ENCODE assay signal across 30 cellular contexts in genomic region chr7:99739699-99740572, GRCh38. TPM values are rescaled to one million over a fixed set of nuclear protein-coding genes. Genes with fewer than 3 reads are reported as not detected.
DNase-seq lines count a peak whose midpoint lies in the region; ATAC-seq and TF ChIP-seq lines count a peak whose summit lies in the region.
"Had no signal": no experiment of that assay in that cellular context is flagged by ENCODE, and none has a peak within 500 bp of the region (broad histone marks: within the 10 kb centered on the region; RNA-seq: fewer than 3 reads in every experiment).

No MANE protein-coding gene starts in this region.

- H3K4me3 ChIP-seq in RWPE2 (ENCODE audit: severe bottlenecking) (no peak overlapping the region), liver (ENCODE audit: low read depth in 1 of 3, low read length in 3 of 3) (no peak overlapping the region), upper lobe of right lung (no peak overlapping the region), aorta (ENCODE audit: low read length in 2 of 2) (no peak overlapping the region)
- H3K4me3 ChIP-seq: gastroesophageal sphincter, GM23338, lung, prostate gland, uterus had no signal

- no peaks in the 10 kb centered on the region for H3K36me3 ChIP-seq in RWPE2 (ENCODE audit: low read depth)
- no peaks in the 10 kb centered on the region for H3K36me3 ChIP-seq in liver (ENCODE audit: control insufficient read depth in 4 of 4, insufficient read depth in 3 of 4, low read depth in 1 of 4, low read length in 3 of 4)
- H3K36me3 ChIP-seq in upper lobe of right lung: no peaks in the 10 kb centered on the region
- peaks cover 0 to 4% of the 10 kb centered on the region in 2 donors for H3K36me3 ChIP-seq in aorta (ENCODE audit: control insufficient read depth in 1 of 2, insufficient read depth in 2 of 2, low read length in 1 of 2)
- H3K36me3 ChIP-seq: BE2C, prostate gland, uterus had no signal

- H3K36me3 Mint-ChIP-seq in activated naive CD4-positive, alpha-beta T cell treated with anti-CD3 and anti-CD28 coated beads for 36 hours (ENCODE audit: low read depth): peaks cover 8% of the 10 kb centered on the region
- H3K36me3 Mint-ChIP-seq: IgD-negative memory B cell had no signal

- ATAC-seq in RWPE2 (ENCODE audit: low read depth) (no peak), upper lobe of right lung (peak; percentile 33), aorta (ENCODE audit: low FRiP score) (no peak)
- ATAC-seq: GM23338; naive thymus-derived CD8-positive, alpha-beta T cell had no signal

- peaks cover 15% of the 10 kb centered on the region for H3K4me1 Mint-ChIP-seq in activated naive CD4-positive, alpha-beta T cell treated with anti-CD3 and anti-CD28 coated beads for 36 hours (ENCODE audit: low read depth)
- H3K4me1 Mint-ChIP-seq: IgD-negative memory B cell; naive thymus-derived CD8-positive, alpha-beta T cell had no signal

- H3K4me3 Mint-ChIP-seq in activated naive CD4-positive, alpha-beta T cell treated with anti-CD3 and anti-CD28 coated beads for 36 hours: no peak overlapping the region
- H3K4me3 Mint-ChIP-seq: activated CD4-positive, alpha-beta T cell treated with anti-CD3 and anti-CD28 coated beads, Interleukin-2, amount 10 ng/mL, durations not matched to agents 7 days and 5 days; GM23338; HFFc6; IgD-negative memory B cell; naive thymus-derived CD8-positive, alpha-beta T cell had no signal

- no peak for TF ChIP-seq RAD21 in liver (IDR thresholded peaks at IDR 0.05)

- peak overlapping the region; percentile 22 for H3K27ac Mint-ChIP-seq in activated naive CD4-positive, alpha-beta T cell treated with anti-CD3 and anti-CD28 coated beads for 36 hours
- H3K27ac Mint-ChIP-seq: activated CD4-positive, alpha-beta T cell treated with anti-CD3 and anti-CD28 coated beads, Interleukin-2, amount 10 ng/mL, durations not matched to agents 7 days and 5 days; GM23338; HFFc6 had no signal

- H3K9me3 Mint-ChIP-seq in activated naive CD4-positive, alpha-beta T cell treated with anti-CD3 and anti-CD28 coated beads for 36 hours: no peaks in the 10 kb centered on the region
- H3K9me3 Mint-ChIP-seq: GM23338, HFFc6 had no signal

- CTCF ChIA-PET in activated naive CD4-positive, alpha-beta T cell treated with anti-CD3 and anti-CD28 coated beads for 36 hours (lab: Charles Lee): no interaction called here

- TF ChIP-seq CTCF in RWPE2 (IDR thresholded peaks at IDR 0.05; ENCODE audit: poor library complexity, severe bottlenecking) (no peak), liver (IDR thresholded peaks at IDR 0.05; ENCODE audit: low read depth, low read length, missing input control) (no peak), upper lobe of right lung (IDR thresholded peaks at IDR 0.05) (no peak)

- peak overlapping the region; percentile 57 for H3K27ac ChIP-seq in RWPE2 (ENCODE audit: poor library complexity, severe bottlenecking)
- H3K27ac ChIP-seq in liver (ENCODE audit: low read depth in 1 of 2, low read length in 2 of 2): peak overlapping the region; percentile 67 to 83
- H3K27ac ChIP-seq in upper lobe of right lung: no peak overlapping the region
- no peak overlapping the region for H3K27ac ChIP-seq in aorta (ENCODE audit: low read depth in 1 of 2, low read length in 2 of 2)
- H3K27ac ChIP-seq: gastroesophageal sphincter, prostate gland, uterus, VCaP had no signal

- H3K4me1 ChIP-seq in RWPE2 (ENCODE audit: insufficient read depth, poor library complexity, severe bottlenecking): peaks cover 31% of the 10 kb centered on the region
- peaks cover 0 to 24% (median 11%) of the 10 kb centered on the region in 4 donors for H3K4me1 ChIP-seq in liver (ENCODE audit: control insufficient read depth in 4 of 4, insufficient read depth in 4 of 4, low read length in 3 of 4)
- H3K4me1 ChIP-seq in upper lobe of right lung: no peaks in the 10 kb centered on the region
- H3K4me1 ChIP-seq in aorta (ENCODE audit: control insufficient read depth in 1 of 2, insufficient read depth in 2 of 2, low read length in 2 of 2): no peaks in the 10 kb centered on the region
- H3K4me1 ChIP-seq: BE2C, gastroesophageal sphincter, prostate gland, uterus had no signal

- no peaks in the 10 kb centered on the region for H3K9me3 ChIP-seq in RWPE2 (ENCODE audit: severe bottlenecking)
- H3K9me3 ChIP-seq in liver (ENCODE audit: control insufficient read depth in 4 of 4, low read length in 3 of 4): no peaks in the 10 kb centered on the region
- no peaks in the 10 kb centered on the region for H3K9me3 ChIP-seq in upper lobe of right lung
- H3K9me3 ChIP-seq in aorta (ENCODE audit: control insufficient read depth, low read length): no peaks in the 10 kb centered on the region
- H3K9me3 ChIP-seq: BE2C, gastroesophageal sphincter, prostate gland, uterus had no signal

- H3K9ac ChIP-seq in liver (ENCODE audit: low read depth in 1 of 2, low read length in 2 of 2): peak overlapping the region in 1 of 2 donors; percentile 25

- WGBS in liver: 94% methylated on average over 2 of the region's 2 CpGs
- 67 to 76% methylated on average over 2 of the region's 2 CpGs for WGBS in aorta, 2 donors

- intact Hi-C loops in activated naive CD4-positive, alpha-beta T cell treated with anti-CD3 and anti-CD28 coated beads for 36 hours (cut with micrococcal nuclease): loop anchor here (1.0 to 2.0 kb wide), 3 partner anchors 49 to 103 kb away; no protein-coding TSS in a partner anchor
- intact Hi-C loops in upper lobe of right lung (cut with DNase I): no loop called here
- intact Hi-C loops in aorta (cut with DNase I): no loop called here

- no peak for DNase-seq in activated naive CD4-positive, alpha-beta T cell treated with anti-CD3 and anti-CD28 coated beads for 36 hours
- no peak for DNase-seq in activated naive CD4-positive, alpha-beta T cell (lab: John Stamatoyannopoulos, UW)
- no peak for DNase-seq in RWPE2 (ENCODE audit: low spot score)
- no peak for DNase-seq in upper lobe of right lung
- no peak for DNase-seq in OCI-M1 (lab: John Stamatoyannopoulos, UW)
- DNase-seq in aorta: no peak
- DNase-seq: activated CD4-positive, alpha-beta T cell treated with anti-CD3 and anti-CD28 coated beads, Interleukin-2, amount 10 ng/mL, durations not matched to agents 7 days and 5 days; activated CD8-positive, alpha-beta memory T cell treated with anti-CD3 and anti-CD28 coated beads, Interleukin-2, amount 50 U/mL, for 4 hours; activated gamma-delta T cell; BE2C; DMS 273 treated with DMSO at 0.1 percent for 48 hours; naive thymus-derived CD8-positive, alpha-beta T cell; NCI-H1048; NCI-H2107; NCI-H345; nucleus accumbens; stimulated activated CD4-positive, alpha-beta T cell treated with anti-CD3 and anti-CD28 coated beads, Interleukin-4, amount 100 ng/mL, for 24 hours; SW 1271; T1000; uterus had no signal

- H3K27me3 Mint-ChIP-seq in activated naive CD4-positive, alpha-beta T cell treated with anti-CD3 and anti-CD28 coated beads for 36 hours (ENCODE audit: low read depth): no peaks in the 10 kb centered on the region

- H3K27me3 ChIP-seq in RWPE2 (ENCODE audit: insufficient read depth, poor library complexity, severe bottlenecking) (no peaks in the 10 kb centered on the region), liver (ENCODE audit: control insufficient read depth in 4 of 4, insufficient read depth in 4 of 4, low read length in 3 of 4) (no peaks in the 10 kb centered on the region), upper lobe of right lung (no peaks in the 10 kb centered on the region), aorta (ENCODE audit: control insufficient read depth in 1 of 2, insufficient read depth in 2 of 2, low read length in 1 of 2) (no peaks in the 10 kb centered on the region)
- H3K27me3 ChIP-seq: BE2C, gastroesophageal sphincter, uterus had no signal

TF ChIP-seq in liver, 16 proteins besides CTCF, POLR2A, EP300 and RAD21 (continues in another document):
- TF ChIP-seq YY1 (IDR thresholded peaks at IDR 0.05) (no peak), REST (IDR thresholded peaks at IDR 0.05) (no peak), ATF3 (IDR thresholded peaks at IDR 0.05) (no peak), TAF1 (conservative IDR thresholded peaks at IDR 0.05) (no peak), FOXA1 (IDR thresholded peaks at IDR 0.05) (no peak), HNF4G (IDR thresholded peaks at IDR 0.05) (no peak), HNF4A (conservative IDR thresholded peaks at IDR 0.05) (no peak)

RNA-seq across cellular contexts. Expression of gene CYP3A7, which starts 4.9 kb away (rescaled TPM):
- not detected for total RNA-seq in activated naive CD4-positive, alpha-beta T cell treated with anti-CD3 and anti-CD28 coated beads for 36 hours
- total RNA-seq in liver: 1,000 to 10,000 TPM in 1 of 2 donors, 10 to 100 TPM in 1; 81.2 to 2,448 TPM
- polyA plus RNA-seq in liver: 10 to 100 TPM; 36.1 to 85.6 TPM
- 1.6 TPM for total RNA-seq in upper lobe of right lung
- not detected for total RNA-seq in aorta
- polyA plus RNA-seq in aorta: under 1 TPM in 1 of 2 donors, not detected in 1; 0.05 TPM
- total RNA-seq: activated CD4-positive, alpha-beta T cell treated with anti-CD3 and anti-CD28 coated beads, Interleukin-2, amount 10 ng/mL, durations not matched to agents 7 days and 5 days; bronchial epithelial cell; gastroesophageal sphincter; GM23338; naive thymus-derived CD8-positive, alpha-beta T cell; prostate gland had no signal
- polyA plus RNA-seq: IgD-negative memory B cell; naive thymus-derived CD8-positive, alpha-beta T cell had no signal

RNA-seq across cellular contexts. Expression of gene CYP3A4, which starts 44.0 kb away (rescaled TPM):
- total RNA-seq in activated naive CD4-positive, alpha-beta T cell treated with anti-CD3 and anti-CD28 coated beads for 36 hours: not detected
- total RNA-seq in liver: 100 to 1,000 TPM in 1 of 2 donors, under 1 TPM in 1; 0.51 to 138 TPM
- polyA plus RNA-seq in liver: 1,000 to 10,000 TPM in 1 of 2 donors, 100 to 1,000 TPM in 1; 440 to 1,082 TPM
- not detected for total RNA-seq in upper lobe of right lung
- total RNA-seq in aorta: not detected
- 10 to 100 TPM in 1 of 2 donors, not detected in 1; 12.9 TPM for polyA plus RNA-seq in aorta
- total RNA-seq: activated CD4-positive, alpha-beta T cell treated with anti-CD3 and anti-CD28 coated beads, Interleukin-2, amount 10 ng/mL, durations not matched to agents 7 days and 5 days; bronchial epithelial cell; gastroesophageal sphincter; GM23338; HFFc6; naive thymus-derived CD8-positive, alpha-beta T cell; prostate gland had no signal
- polyA plus RNA-seq: fibroblast of lung, GM23338, IgD-negative memory B cell, lung had no signal

Comparison
In these comparisons a context has a peak if more than half of its experiments do, and no peak if none do; other contexts are left out.
1. H3K27ac ChIP-seq: peak in RWPE2 (single experiment) and liver (2 of 2); none in upper lobe of right lung (single experiment) and aorta (0 of 2).
2. RNA of gene CYP3A7, which starts 4.9 kb away (total RNA-seq): 81.2 to 2,448 TPM in liver; 1.6 TPM in upper lobe of right lung (single experiment), not detected in aorta and not detected in activated naive CD4-positive, alpha-beta T cell treated with anti-CD3 and anti-CD28 coated beads for 36 hours; every median in the first group is over 10 times any median in the second.